Comparison of ENCODE assay signal across 14 cellular contexts in the genomic region with DNA sequence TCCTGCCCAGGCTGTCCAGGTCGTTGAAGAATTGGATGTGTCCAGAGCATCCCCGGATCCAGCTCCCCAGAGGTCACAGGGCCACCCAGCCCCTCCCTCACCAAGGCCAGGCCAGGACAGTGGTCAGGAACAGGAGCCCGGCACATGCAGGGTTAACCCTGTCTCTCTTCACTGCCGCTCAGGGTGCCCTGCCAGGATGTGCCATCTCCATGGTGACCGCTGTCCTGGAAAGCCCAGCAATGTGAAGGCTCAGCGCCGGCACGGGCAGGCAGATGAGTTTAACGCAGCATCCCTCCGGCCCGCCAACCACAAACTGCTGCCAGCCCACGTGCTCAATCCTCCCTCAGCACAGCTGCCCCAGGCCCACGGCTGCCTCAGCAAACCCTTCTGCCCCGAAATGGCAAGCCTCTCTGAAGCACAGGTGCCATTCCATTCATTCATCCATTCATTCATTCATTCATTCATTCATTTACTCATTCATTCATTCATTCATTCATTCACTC. TPM values are rescaled to one million over a fixed set of nuclear protein-coding genes. Genes with fewer than 3 reads are reported as not detected.
DNase-seq lines count a peak whose midpoint lies in the region; ATAC-seq, FAIRE-seq and TF ChIP-seq lines count a peak whose summit lies in the region.
"Had no signal": no experiment of that assay in that cellular context is flagged by ENCODE, and none has a peak within 500 bp of the region (broad histone marks: within the 10 kb centered on the region; RNA-seq: fewer than 3 reads in every experiment).

No MANE protein-coding gene starts in this region.

- intact Hi-C loops in GM12878 (cut with micrococcal nuclease; ENCODE audit: unreplicated experiment): no loop called here

- H3K79me2 ChIP-seq in GM12878 (ENCODE audit: control insufficient read depth, insufficient read depth, low read length) (no peaks in the 10 kb centered on the region), GM23338 (replicated peaks; ENCODE audit: insufficient read depth) (no peaks in the 10 kb centered on the region)

- no peak overlapping the region for H3K9ac ChIP-seq in GM12878 (ENCODE audit: control insufficient read depth, insufficient read depth, low read length)

- TF ChIP-seq RAD21 in GM12878 (IDR thresholded peaks at IDR 0.05; ENCODE audit: insufficient read depth, low read depth, low read length): no peak

- H3K4me3 Mint-ChIP-seq in T-helper 2 cell treated with Interferon-gamma antibody and Interleukin-4, amounts not matched to agents 5 μg/mL and 100 μg/mL, for 36 hours: no peak overlapping the region
- H3K4me3 Mint-ChIP-seq in GM23338: no peak overlapping the region; the same call in 2 of the 3 replicates
- H3K4me3 Mint-ChIP-seq: WTC11 had no signal

- in situ Hi-C loops in GM12878 (cut with MboI): no loop called here

- peak; percentile 18 for DNase-seq in NCI-H82 (lab: John Stamatoyannopoulos, UW)
- no peak for DNase-seq in NCI-H82 treated with DMSO at 0.1 percent for 48 hours (lab: John Stamatoyannopoulos, UW; ENCODE audit: unreplicated experiment)
- DNase-seq in MG63: peak; percentile 15
- no peak for DNase-seq in GM12878 (ENCODE audit: low read depth, low spot score)
- DNase-seq in pons (ENCODE audit: low spot score): peak; percentile 25
- no peak for DNase-seq in T-helper 2 cell treated with Interferon-gamma antibody and Interleukin-4, amounts not matched to agents 5 μg/mL and 100 μg/mL, for 36 hours (ENCODE audit: low spot score)
- no peak for DNase-seq in NCI-H226
- DNase-seq in GM23338 (ENCODE audit: low spot score): no peak
- DNase-seq: activated effector memory CD4-positive, alpha-beta T cell treated with anti-CD3 and anti-CD28 coated beads, Interleukin-2, amount 50 U/mL, for 16 hours; foreskin melanocyte; OCI-M1 had no signal

- ATAC-seq in GM12878: no peak
- ATAC-seq in GM23338: no peak
- ATAC-seq: WTC11 had no signal

- TF ChIP-seq CTCF in GM12878 (IDR thresholded peaks at IDR 0.05 in 2 of 3, conservative IDR thresholded peaks at IDR 0.05 in 1 of 3; ENCODE audit: control insufficient read depth in 2 of 3, extremely low read depth in 1 of 3, insufficient read depth in 1 of 3, low read depth in 3 of 3, low read length in 3 of 3): no peak
- no peak for TF ChIP-seq CTCF in GM23338 (conservative IDR thresholded peaks at IDR 0.05; ENCODE audit: low read depth in 2 of 2)

- no peaks in the 10 kb centered on the region for H3K9me2 ChIP-seq in GM23338 (ENCODE audit: insufficient read depth)

- H3K27me3 Mint-ChIP-seq in T-helper 2 cell treated with Interferon-gamma antibody and Interleukin-4, amounts not matched to agents 5 μg/mL and 100 μg/mL, for 36 hours (ENCODE audit: low read depth): peaks cover 16% of the 10 kb centered on the region
- peaks cover 21% of the 10 kb centered on the region for H3K27me3 Mint-ChIP-seq in GM23338 (ENCODE audit: insufficient read depth, low read depth, poor library complexity)

- no peak overlapping the region for H3K4me2 ChIP-seq in GM12878 (ENCODE audit: control insufficient read depth, insufficient read depth)
- H3K4me2 ChIP-seq in GM23338: no peak overlapping the region

- no peak for FAIRE-seq in GM12878 (lab: Jason Lieb, UNC)

- H3K4me1 Mint-ChIP-seq in T-helper 2 cell treated with Interferon-gamma antibody and Interleukin-4, amounts not matched to agents 5 μg/mL and 100 μg/mL, for 36 hours (ENCODE audit: low read depth): no peaks in the 10 kb centered on the region
- H3K4me1 Mint-ChIP-seq in GM23338: peaks cover 10% of the 10 kb centered on the region

- H3K4me1 ChIP-seq in GM12878 (ENCODE audit: control insufficient read depth, insufficient read depth, low read length): no peaks in the 10 kb centered on the region
- H3K4me1 ChIP-seq in GM23338 (ENCODE audit: insufficient read depth): peaks cover 3% of the 10 kb centered on the region; the same call in 1 of the 2 replicates

- no peak overlapping the region for H3K4me3 ChIP-seq in MG63
- H3K4me3 ChIP-seq in GM12878: no peak overlapping the region
- H3K4me3 ChIP-seq in GM23338: no peak overlapping the region
- H3K4me3 ChIP-seq: skin epidermis had no signal

- no peak overlapping the region for H3K27ac Mint-ChIP-seq in T-helper 2 cell treated with Interferon-gamma antibody and Interleukin-4, amounts not matched to agents 5 μg/mL and 100 μg/mL, for 36 hours
- no peak overlapping the region for H3K27ac Mint-ChIP-seq in GM23338
- H3K27ac Mint-ChIP-seq: WTC11 had no signal

- POLR2A ChIA-PET in GM12878 (lab: Charles Lee): no interaction called here

- H2AFZ ChIP-seq in GM12878 (ENCODE audit: control insufficient read depth, low read depth, low read length) (no peak overlapping the region), GM23338 (no peak overlapping the region)

- H3F3A ChIP-seq in GM23338 (replicated peaks; ENCODE audit: low read depth): no peaks in the 10 kb centered on the region

- H4K20me1 ChIP-seq in GM12878 (ENCODE audit: control insufficient read depth, insufficient read depth) (no peaks in the 10 kb centered on the region), GM23338 (replicated peaks; ENCODE audit: insufficient read depth) (0 out of 2 replicates have a peak, but pooled peaks cover under 1% of the 10 kb centered on the region)

- H3K36me3 ChIP-seq in MG63 (no peaks in the 10 kb centered on the region), GM12878 (ENCODE audit: control insufficient read depth in 2 of 2, insufficient read depth in 2 of 2, low read length in 1 of 2) (no peaks in the 10 kb centered on the region), GM23338 (ENCODE audit: insufficient read depth) (no peaks in the 10 kb centered on the region)

- no TSS peak for BruUV-seq in GM12878 (replicated peaks; lab: Mats Ljungman, UMichigan)

- SMC1A ChIA-PET in GM12878 (lab: Charles Lee; ENCODE audit: uncharacterized antibody, unreplicated experiment): no interaction called here

- H3K9me3 ChIP-seq in MG63 (no peaks in the 10 kb centered on the region), GM12878 (replicated peaks; ENCODE audit: control insufficient read depth, insufficient read depth, low read length) (no peaks in the 10 kb centered on the region)

- no peak for TF ChIP-seq EP300 in GM12878 (IDR thresholded peaks at IDR 0.05; ENCODE audit: borderline replicate concordance in 1 of 2, control insufficient read depth in 1 of 2, low read depth in 2 of 2, low read length in 2 of 2)

- TF ChIP-seq POLR2A in GM12878 (IDR thresholded peaks at IDR 0.05; ENCODE audit: low read depth, low read length): no peak

- H3K9me3 Mint-ChIP-seq in T-helper 2 cell treated with Interferon-gamma antibody and Interleukin-4, amounts not matched to agents 5 μg/mL and 100 μg/mL, for 36 hours: no peaks in the 10 kb centered on the region
- no peaks in the 10 kb centered on the region; the same call in 2 of the 3 replicates for H3K9me3 Mint-ChIP-seq in GM23338
- H3K9me3 Mint-ChIP-seq: WTC11 had no signal

- CTCF ChIA-PET in GM12878 (lab: Yijun Ruan, JAX): no interaction called here

- RAD21 ChIA-PET in GM12878 (lab: Charles Lee; ENCODE audit: unreplicated experiment): no interaction called here

- H3K27me3 ChIP-seq in MG63: peaks cover 4% of the 10 kb centered on the region; the same call in 1 of the 2 replicates
- H3K27me3 ChIP-seq in GM12878 (replicated peaks in 1 of 2; ENCODE audit: control insufficient read depth in 2 of 2, insufficient read depth in 2 of 2, low read length in 1 of 2): no peaks in the 10 kb centered on the region; a peak in 1 of 4 replicates
- peaks cover 13% of the 10 kb centered on the region for H3K27me3 ChIP-seq in GM23338 (ENCODE audit: insufficient read depth)

- H3K27ac ChIP-seq in GM12878 (ENCODE audit: control insufficient read depth, insufficient read depth) (no peak overlapping the region), GM23338 (ENCODE audit: low read depth) (no peak overlapping the region)
- H3K27ac ChIP-seq: skin epidermis had no signal

- 16% methylated on average over 14 of the region's 14 CpGs for WGBS in GM12878 (ENCODE audit: insufficient coverage, insufficient replicate concordance, low lambda C conversion rate, missing lambda C conversion rate)

- H3K36me3 Mint-ChIP-seq in T-helper 2 cell treated with Interferon-gamma antibody and Interleukin-4, amounts not matched to agents 5 μg/mL and 100 μg/mL, for 36 hours (ENCODE audit: low read depth): no peaks in the 10 kb centered on the region
- H3K36me3 Mint-ChIP-seq in GM23338 (ENCODE audit: low read depth): no peaks in the 10 kb centered on the region; the same call in 2 of the 3 replicates
- H3K36me3 Mint-ChIP-seq: WTC11 had no signal

RNA-seq across cellular contexts. Expression of a gene that starts 4.4 kb away (rescaled TPM):
- total RNA-seq in MG63 (2014; rRNA removed; shearing (Covaris generic); ENCODE audit: low replicate concordance): 1.1 TPM in 1 of 2 replicates, not detected in the other
- not detected in 2 replicates for total RNA-seq in GM12878 (2013; cell fraction: nucleolus; rRNA removed)
- total RNA-seq in GM12878 (2014; rRNA removed): not detected in 2 replicates
- total RNA-seq in GM12878 (2014; rRNA removed; fragmentation: Illumina TruSeq; extraction: Trizol): not detected in 2 replicates
- not detected in 2 replicates for total RNA-seq in GM12878 (2021)
- polyA plus RNA-seq in GM12878 (2011; ENCODE audit: low read depth): not detected
- polyA plus RNA-seq in GM12878 (2011; rRNA removed): not detected in 2 replicates
- polyA plus RNA-seq in GM12878 (2011; cell fraction: cytosol; rRNA removed): not detected in 2 replicates
- not detected in 2 replicates for polyA plus RNA-seq in GM12878 (2011; cell fraction: nucleus; rRNA removed)
- not detected in 2 replicates for polyA plus RNA-seq in GM12878 (2012)
- not detected in 2 replicates for polyA plus RNA-seq in GM12878 (2014; fragmentation: Illumina TruSeq; extraction: Trizol)
- not detected for polyA plus RNA-seq in GM12878 (2014; fragmentation: Nextera tagmentation; extraction: Ambion mirVana)
- not detected in 2 replicates for polyA plus RNA-seq in GM12878 (2014; rRNA removed)
- polyA plus RNA-seq in GM12878 (2016; fragmentation: Nextera tagmentation; extraction: Ambion mirVana): not detected
- polyA minus RNA-seq in GM12878 (2011; rRNA and poly(A)+ RNA removed): not detected in 2 replicates
- not detected in 2 replicates for polyA minus RNA-seq in GM12878 (2011; cell fraction: cytosol; rRNA and poly(A)+ RNA removed)
- polyA minus RNA-seq in GM12878 (2011; cell fraction: nucleus; rRNA and poly(A)+ RNA removed): not detected in 2 replicates
- 4.8 and 5.0 TPM in 2 replicates for total RNA-seq in GM23338 (2014; rRNA removed; shearing (Covaris generic))
- 1.0 and 2.2 TPM in 2 replicates for polyA plus RNA-seq in GM23338 (2016; fragmentation: Nextera tagmentation; extraction: Ambion mirVana)
- total RNA-seq: mononuclear cell had no signal

RNA-seq across cellular contexts. Expression of a gene that starts 20.6 kb away (rescaled TPM):
- total RNA-seq in MG63 (2014; rRNA removed; shearing (Covaris generic); ENCODE audit: low replicate concordance): not detected in 2 replicates
- not detected in 2 replicates for total RNA-seq in GM12878 (2013; cell fraction: nucleolus; rRNA removed)
- total RNA-seq in GM12878 (2014; rRNA removed): not detected in 2 replicates
- not detected in 2 replicates for total RNA-seq in GM12878 (2014; rRNA removed; fragmentation: Illumina TruSeq; extraction: Trizol)
- not detected in 2 replicates for total RNA-seq in GM12878 (2021)
- not detected for polyA plus RNA-seq in GM12878 (2011; ENCODE audit: low read depth)
- polyA plus RNA-seq in GM12878 (2011; rRNA removed): not detected in 2 replicates
- not detected in 2 replicates for polyA plus RNA-seq in GM12878 (2011; cell fraction: cytosol; rRNA removed)
- not detected in 2 replicates for polyA plus RNA-seq in GM12878 (2011; cell fraction: nucleus; rRNA removed)
- not detected in 2 replicates for polyA plus RNA-seq in GM12878 (2012)
- polyA plus RNA-seq in GM12878 (2014; fragmentation: Illumina TruSeq; extraction: Trizol): not detected in 2 replicates
- polyA plus RNA-seq in GM12878 (2014; fragmentation: Nextera tagmentation; extraction: Ambion mirVana): not detected
- not detected in 2 replicates for polyA plus RNA-seq in GM12878 (2014; rRNA removed)
- not detected for polyA plus RNA-seq in GM12878 (2016; fragmentation: Nextera tagmentation; extraction: Ambion mirVana)
- polyA minus RNA-seq in GM12878 (2011; rRNA and poly(A)+ RNA removed): not detected in 2 replicates
- not detected in 2 replicates for polyA minus RNA-seq in GM12878 (2011; cell fraction: cytosol; rRNA and poly(A)+ RNA removed)
- not detected in 2 replicates for polyA minus RNA-seq in GM12878 (2011; cell fraction: nucleus; rRNA and poly(A)+ RNA removed)
- total RNA-seq in GM23338 (2014; rRNA removed; shearing (Covaris generic)): not detected in 2 replicates
- polyA plus RNA-seq in GM23338 (2016; fragmentation: Nextera tagmentation; extraction: Ambion mirVana): not detected in 2 replicates
- total RNA-seq: mononuclear cell, WTC11 had no signal

Comparison
In these comparisons a context has a peak if more than half of its experiments do, and no peak if none do; other contexts are left out.
1. DNase-seq: peak in NCI-H82 (single experiment), MG63 (single experiment) and pons (single experiment); none in NCI-H82 treated with DMSO at 0.1 percent for 48 hours (single experiment), GM12878 (single experiment), T-helper 2 cell treated with Interferon-gamma antibody and Interleukin-4, amounts not matched to agents 5 μg/mL and 100 μg/mL, for 36 hours (single experiment), NCI-H226 (single experiment) and GM23338 (single experiment).